ENCODE assay signal across 35 cellular contexts in the genomic region with DNA sequence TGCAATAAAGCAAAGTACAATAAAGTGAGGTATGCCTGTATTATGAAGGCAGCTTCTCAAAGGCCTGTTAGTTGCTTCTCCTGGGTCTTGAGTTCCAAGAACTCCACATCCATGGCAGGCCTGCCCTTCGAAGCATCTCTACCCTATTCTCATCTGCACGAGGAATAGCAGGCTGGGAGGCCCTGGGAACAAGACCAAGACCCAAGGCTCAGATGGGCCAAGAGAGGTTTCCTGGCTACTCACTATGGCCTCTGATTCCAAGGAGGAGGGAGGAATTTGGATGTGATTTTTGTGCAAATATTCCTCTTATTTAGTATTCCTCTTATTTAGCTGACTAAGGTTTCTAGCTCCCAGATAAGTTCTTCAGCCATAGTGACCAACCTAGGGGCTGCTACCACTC.
"Had no signal": no experiment of that assay in that cellular context is flagged by ENCODE, and none has a peak within 500 bp of the region (broad histone marks: within the 10 kb centered on the region; RNA-seq: fewer than 3 reads in every experiment).

No MANE protein-coding gene starts in this region.

- H3K9me3 Mint-ChIP-seq: activated CD4-positive, alpha-beta memory T cell treated with anti-CD3 and anti-CD28 coated beads, Interleukin-2, amount 10 ng/mL, durations not matched to agents 7 days and 5 days; activated CD4-positive, alpha-beta T cell treated with anti-CD3 and anti-CD28 coated beads, Interleukin-2, amount 10 ng/mL, durations not matched to agents 7 days and 5 days; activated naive CD4-positive, alpha-beta T cell treated with anti-CD3 and anti-CD28 coated beads, Interleukin-2, amount 50 U/mL, for 24 hours; activated naive CD8-positive, alpha-beta T cell treated with anti-CD3 and anti-CD28 coated beads, Interleukin-2, amount 50 U/mL, for 24 hours; activated T-cell treated with anti-CD3 and anti-CD28 coated beads, Interleukin-2, amount 50 U/mL, for 24 hours; activated T-helper 2 cell treated with anti-CD3 and anti-CD28 coated beads, Interferon-gamma antibody, Interleukin-2, Interleukin-4, amounts not matched to agents 10 μg/mL and 5 μg/mL and 100 μg/mL, durations not matched to agents 14 hours and 24 hours and 36 hours; central memory CD8-positive, alpha-beta T cell; T-helper 2 cell treated with Interferon-gamma antibody and Interleukin-4, amounts not matched to agents 5 μg/mL and 100 μg/mL, for 36 hours had no signal

- H3K27me3 Mint-ChIP-seq: brain had no signal

- H3K36me3 Mint-ChIP-seq: activated CD8-positive, alpha-beta memory T cell treated with anti-CD3 and anti-CD28 coated beads, Interleukin-2, amount 10 ng/mL, durations not matched to agents 7 days and 5 days; activated naive CD4-positive, alpha-beta T cell treated with anti-CD3 and anti-CD28 coated beads, Interleukin-2, amount 10 ng/mL, durations not matched to agents 7 days and 5 days; activated naive CD4-positive, alpha-beta T cell treated with anti-CD3 and anti-CD28 coated beads, Interleukin-2, amount 50 U/mL, for 24 hours; activated naive CD8-positive, alpha-beta T cell; activated naive CD8-positive, alpha-beta T cell treated with anti-CD3 and anti-CD28 coated beads, Interleukin-2, amount 10 ng/mL, durations not matched to agents 7 days and 5 days; brain had no signal

- H3K4me3 ChIP-seq: ascending aorta, cardiac muscle cell had no signal

- H3K27ac Mint-ChIP-seq: activated CD4-positive, alpha-beta memory T cell treated with anti-CD3 and anti-CD28 coated beads, Interleukin-2, amount 10 ng/mL, durations not matched to agents 7 days and 5 days; activated CD4-positive, alpha-beta T cell treated with anti-CD3 and anti-CD28 coated beads for 36 hours; activated CD4-positive, alpha-beta T cell treated with anti-CD3 and anti-CD28 coated beads, Interleukin-2, amount 10 ng/mL, durations not matched to agents 7 days and 5 days; activated CD8-positive, alpha-beta memory T cell treated with anti-CD3 and anti-CD28 coated beads, Interleukin-2, amount 10 ng/mL, durations not matched to agents 7 days and 5 days; activated CD8-positive, alpha-beta T cell treated with anti-CD3 and anti-CD28 coated beads, Interleukin-2, amount 10 ng/mL, durations not matched to agents 7 days and 5 days; activated naive CD4-positive, alpha-beta T cell treated with anti-CD3 and anti-CD28 coated beads, Interleukin-2, amount 10 ng/mL, durations not matched to agents 7 days and 5 days; activated naive CD4-positive, alpha-beta T cell treated with anti-CD3 and anti-CD28 coated beads, Interleukin-2, amount 50 U/mL, for 24 hours; activated naive CD8-positive, alpha-beta T cell; activated naive CD8-positive, alpha-beta T cell treated with anti-CD3 and anti-CD28 coated beads, Interleukin-2, amount 10 ng/mL, durations not matched to agents 7 days and 5 days; activated naive CD8-positive, alpha-beta T cell treated with anti-CD3 and anti-CD28 coated beads, Interleukin-2, amount 50 U/mL, for 24 hours; activated T-cell treated with anti-CD3 and anti-CD28 coated beads, Interleukin-2, amount 50 U/mL, for 24 hours; activated T-helper 2 cell treated with anti-CD3 and anti-CD28 coated beads, Interferon-gamma antibody, Interleukin-2, Interleukin-4, amounts not matched to agents 10 μg/mL and 5 μg/mL and 100 μg/mL, durations not matched to agents 14 hours and 24 hours and 36 hours; brain; T-helper 1 cell treated with Interleukin-12 subunit alpha and Interleukin-12 subunit beta and Interleukin-4 antibody, amounts not matched to agents 30 μg/mL and 1 μg/mL, for 36 hours; T-helper 2 cell treated with Interferon-gamma antibody and Interleukin-4, amounts not matched to agents 5 μg/mL and 100 μg/mL, for 36 hours had no signal

- H3K4me1 ChIP-seq: ascending aorta had no signal

- H3K4me1 Mint-ChIP-seq: activated CD4-positive, alpha-beta memory T cell treated with anti-CD3 and anti-CD28 coated beads, Interleukin-2, amount 10 ng/mL, durations not matched to agents 7 days and 5 days; activated CD4-positive, alpha-beta T cell treated with anti-CD3 and anti-CD28 coated beads for 36 hours; activated CD4-positive, alpha-beta T cell treated with anti-CD3 and anti-CD28 coated beads, Interleukin-2, amount 10 ng/mL, durations not matched to agents 7 days and 5 days; activated CD8-positive, alpha-beta memory T cell treated with anti-CD3 and anti-CD28 coated beads, Interleukin-2, amount 10 ng/mL, durations not matched to agents 7 days and 5 days; activated naive CD4-positive, alpha-beta T cell treated with anti-CD3 and anti-CD28 coated beads, Interleukin-2, amount 10 ng/mL, durations not matched to agents 7 days and 5 days; activated naive CD4-positive, alpha-beta T cell treated with anti-CD3 and anti-CD28 coated beads, Interleukin-2, amount 50 U/mL, for 24 hours; activated naive CD8-positive, alpha-beta T cell treated with anti-CD3 and anti-CD28 coated beads, Interleukin-2, amount 10 ng/mL, durations not matched to agents 7 days and 5 days; activated naive CD8-positive, alpha-beta T cell treated with anti-CD3 and anti-CD28 coated beads, Interleukin-2, amount 50 U/mL, for 24 hours; central memory CD8-positive, alpha-beta T cell had no signal

- DNase-seq: activated CD4-positive, alpha-beta memory T cell treated with anti-CD3 and anti-CD28 coated beads, Interleukin-2, amount 10 ng/mL, durations not matched to agents 7 days and 5 days; activated CD4-positive, alpha-beta T cell treated with anti-CD3 and anti-CD28 coated beads for 1 hour; activated CD4-positive, alpha-beta T cell treated with anti-CD3 and anti-CD28 coated beads for 36 hours; activated CD4-positive, alpha-beta T cell treated with anti-CD3 and anti-CD28 coated beads for 48 hours; activated CD4-positive, alpha-beta T cell treated with anti-CD3 and anti-CD28 coated beads, Interleukin-2, amount 10 ng/mL, durations not matched to agents 7 days and 5 days; activated CD4-positive, alpha-beta T cell treated with anti-CD3 and anti-CD28 coated beads, Interleukin-2, amount 50 U/mL, for 48 hours; activated CD4-positive, CD25-positive, alpha-beta regulatory T cell; activated CD8-positive, alpha-beta memory T cell treated with anti-CD3 and anti-CD28 coated beads for 24 hours; activated CD8-positive, alpha-beta memory T cell treated with anti-CD3 and anti-CD28 coated beads, Interleukin-2, amount 10 ng/mL, durations not matched to agents 7 days and 5 days; activated CD8-positive, alpha-beta memory T cell treated with anti-CD3 and anti-CD28 coated beads, Interleukin-2, amount 50 U/mL, for 48 hours; activated CD8-positive, alpha-beta T cell treated with anti-CD3 and anti-CD28 coated beads, Interleukin-2, amount 10 ng/mL, durations not matched to agents 7 days and 5 days; activated effector memory CD4-positive, alpha-beta T cell treated with Interleukin-2 at 50 U/mL for 16 hours; activated gamma-delta T cell; activated naive CD4-positive, alpha-beta T cell treated with anti-CD3 and anti-CD28 coated beads, Interleukin-2, amount 10 ng/mL, durations not matched to agents 7 days and 5 days; activated naive CD4-positive, alpha-beta T cell treated with Interleukin-2 at 50 U/mL for 16 hours; activated naive CD8-positive, alpha-beta T cell treated with anti-CD3 and anti-CD28 coated beads, Interleukin-2, amount 10 ng/mL, durations not matched to agents 7 days and 5 days; activated naive CD8-positive, alpha-beta T cell treated with anti-CD3 and anti-CD28 coated beads, Interleukin-2, amount 50 U/mL, for 24 hours; activated T-cell treated with anti-CD3 and anti-CD28 coated beads, Interleukin-2, amount 50 U/mL, for 24 hours; activated T-cell treated with anti-CD3 and anti-CD28 coated beads, Interleukin-2, amount 50 U/mL, for 48 hours; anterior cingulate cortex; cerebellar nuclear complex; T-helper 1 cell; T-helper 2 cell; T-helper 9 cell had no signal

- H3K27ac ChIP-seq: ascending aorta, cardiac muscle cell, VCaP had no signal

- H3K9me3 ChIP-seq: ascending aorta had no signal

- ATAC-seq: activated CD4-positive, alpha-beta T cell treated with anti-CD3 and anti-CD28 coated beads for 36 hours; activated CD4-positive, CD25-positive, alpha-beta regulatory T cell treated with anti-CD3 and anti-CD28 coated beads, Interleukin-2, amount 50 U/mL, for 24 hours; activated CD8-positive, alpha-beta memory T cell treated with anti-CD3 and anti-CD28 coated beads, Interleukin-2, amount 10 ng/mL, durations not matched to agents 7 days and 5 days; activated CD8-positive, alpha-beta T cell treated with anti-CD3 and anti-CD28 coated beads, Interleukin-2, amount 10 ng/mL, durations not matched to agents 7 days and 5 days; activated naive CD8-positive, alpha-beta T cell treated with anti-CD3 and anti-CD28 coated beads, Interleukin-2, amount 50 U/mL, for 24 hours had no signal

- H3K27me3 ChIP-seq: ascending aorta, cardiac muscle cell had no signal

- H3K4me3 Mint-ChIP-seq: activated CD4-positive, alpha-beta memory T cell treated with anti-CD3 and anti-CD28 coated beads, Interleukin-2, amount 10 ng/mL, durations not matched to agents 7 days and 5 days; activated CD4-positive, alpha-beta T cell treated with anti-CD3 and anti-CD28 coated beads for 36 hours; activated CD4-positive, alpha-beta T cell treated with anti-CD3 and anti-CD28 coated beads, Interleukin-2, amount 10 ng/mL, durations not matched to agents 7 days and 5 days; activated CD8-positive, alpha-beta memory T cell treated with anti-CD3 and anti-CD28 coated beads, Interleukin-2, amount 10 ng/mL, durations not matched to agents 7 days and 5 days; activated CD8-positive, alpha-beta T cell treated with anti-CD3 and anti-CD28 coated beads, Interleukin-2, amount 10 ng/mL, durations not matched to agents 7 days and 5 days; activated naive CD4-positive, alpha-beta T cell treated with anti-CD3 and anti-CD28 coated beads, Interleukin-2, amount 10 ng/mL, durations not matched to agents 7 days and 5 days; activated naive CD4-positive, alpha-beta T cell treated with anti-CD3 and anti-CD28 coated beads, Interleukin-2, amount 50 U/mL, for 24 hours; activated naive CD8-positive, alpha-beta T cell; activated naive CD8-positive, alpha-beta T cell treated with anti-CD3 and anti-CD28 coated beads, Interleukin-2, amount 10 ng/mL, durations not matched to agents 7 days and 5 days; activated naive CD8-positive, alpha-beta T cell treated with anti-CD3 and anti-CD28 coated beads, Interleukin-2, amount 50 U/mL, for 24 hours; activated T-cell treated with anti-CD3 and anti-CD28 coated beads, Interleukin-2, amount 50 U/mL, for 24 hours; brain; central memory CD8-positive, alpha-beta T cell; T-helper 1 cell treated with Interleukin-12 subunit alpha and Interleukin-12 subunit beta and Interleukin-4 antibody, amounts not matched to agents 30 μg/mL and 1 μg/mL, for 36 hours; T-helper 2 cell treated with Interferon-gamma antibody and Interleukin-4, amounts not matched to agents 5 μg/mL and 100 μg/mL, for 36 hours had no signal

- H3K36me3 ChIP-seq: ascending aorta, cardiac muscle cell had no signal
